Comparison of ENCODE assay signal across 17 cellular contexts in genomic region chr10:14748471-14748870, GRCh38. TPM values are rescaled to one million over a fixed set of nuclear protein-coding genes. Genes with fewer than 3 reads are reported as not detected.
DNase-seq lines count a peak whose midpoint lies in the region; FAIRE-seq and TF ChIP-seq lines count a peak whose summit lies in the region.
"Had no signal": no experiment of that assay in that cellular context is flagged by ENCODE, and none has a peak within 500 bp of the region (broad histone marks: within the 10 kb centered on the region; RNA-seq: fewer than 3 reads in every experiment).

No MANE protein-coding gene starts in this region.

- peaks cover 4% of the 10 kb centered on the region for H3K9me3 Mint-ChIP-seq in type B pancreatic cell

- peaks cover 4% of the 10 kb centered on the region for H3K36me3 Mint-ChIP-seq in type B pancreatic cell
- H3K36me3 Mint-ChIP-seq: CD4-positive, CD25-positive, alpha-beta regulatory T cell had no signal

- H3K4me3 ChIP-seq in muscle layer of duodenum (ENCODE audit: low read depth in 1 of 2, low read length in 2 of 2), result no peak overlapping the region
- H3K4me3 ChIP-seq: Peyer's patch, uterus had no signal

- no peak overlapping the region for H3K4me3 Mint-ChIP-seq in type B pancreatic cell
- H3K4me3 Mint-ChIP-seq: activated CD4-positive, alpha-beta T cell treated with anti-CD3 and anti-CD28 coated beads, Interleukin-2, amount 10 ng/mL, durations not matched to agents 24 days and 14 days; activated naive CD8-positive, alpha-beta T cell treated with anti-CD3 and anti-CD28 coated beads, Interleukin-2, amount 50 U/mL, for 24 hours; activated T-cell treated with anti-CD3 and anti-CD28 coated beads, Interleukin-2, amount 50 U/mL, for 72 hours; CD4-positive, CD25-positive, alpha-beta regulatory T cell had no signal

- H3K27ac Mint-ChIP-seq in type B pancreatic cell, result peak overlapping the region; percentile 34
- H3K27ac Mint-ChIP-seq: activated CD4-positive, alpha-beta T cell treated with anti-CD3 and anti-CD28 coated beads, Interleukin-2, amount 10 ng/mL, durations not matched to agents 24 days and 14 days; activated naive CD8-positive, alpha-beta T cell treated with anti-CD3 and anti-CD28 coated beads, Interleukin-2, amount 50 U/mL, for 24 hours; activated T-cell treated with anti-CD3 and anti-CD28 coated beads, Interleukin-2, amount 50 U/mL, for 72 hours; CD4-positive, CD25-positive, alpha-beta regulatory T cell had no signal

- H3K4me1 Mint-ChIP-seq in type B pancreatic cell (ENCODE audit: unreplicated experiment), result peaks cover 29% of the 10 kb centered on the region

- H3K9me3 ChIP-seq in muscle layer of duodenum (ENCODE audit: control insufficient read depth in 1 of 2, low read length in 2 of 2), result no peaks in the 10 kb centered on the region
- H3K9me3 ChIP-seq: Peyer's patch, uterus had no signal

- H3K4me1 ChIP-seq in muscle layer of duodenum (ENCODE audit: control insufficient read depth in 1 of 2, insufficient read depth in 2 of 2, low read length in 2 of 2), result peaks cover 16 to 28% of the 10 kb centered on the region in 2 donors
- H3K4me1 ChIP-seq: uterus had no signal

- H3K27me3 ChIP-seq in muscle layer of duodenum (ENCODE audit: low read depth, low read length), result no peaks in the 10 kb centered on the region
- H3K27me3 ChIP-seq: Peyer's patch, uterus had no signal

- H3K36me3 ChIP-seq in muscle layer of duodenum (ENCODE audit: control insufficient read depth in 1 of 2, insufficient read depth in 2 of 2, low read length in 2 of 2), result no peaks in the 10 kb centered on the region
- H3K36me3 ChIP-seq: Peyer's patch, uterus had no signal

- TF ChIP-seq CTCF in type B pancreatic cell (conservative IDR thresholded peaks at IDR 0.05), result no peak
- TF ChIP-seq CTCF in D721Med (IDR thresholded peaks at IDR 0.05; ENCODE audit: insufficient read depth, missing control alignments), result no peak

- no peaks in the 10 kb centered on the region for H3K27me3 Mint-ChIP-seq in type B pancreatic cell
- H3K27me3 Mint-ChIP-seq: activated naive CD8-positive, alpha-beta T cell treated with anti-CD3 and anti-CD28 coated beads, Interleukin-2, amount 50 U/mL, for 24 hours; CD4-positive, CD25-positive, alpha-beta regulatory T cell had no signal

- DNase-seq in M059J (ENCODE audit: low read depth), result peak; percentile 6
- peak; percentile 24 for DNase-seq in fibroblast of gingiva (ENCODE audit: low read depth)
- no peak for DNase-seq in type B pancreatic cell (ENCODE audit: extremely low spot score, unreplicated experiment)
- no peak for DNase-seq in DMS153 treated with DMSO at 0.1 percent for 48 hours (lab: John Stamatoyannopoulos, UW; ENCODE audit: unreplicated experiment)
- DNase-seq in UCSD-AML1 (lab: John Stamatoyannopoulos, UW; ENCODE audit: unreplicated experiment), result no peak
- DNase-seq in D721Med (ENCODE audit: insufficient read length, low spot score), result no peak
- DNase-seq: activated CD4-positive, alpha-beta T cell treated with anti-CD3 and anti-CD28 coated beads, Interleukin-2, amount 10 ng/mL, durations not matched to agents 24 days and 14 days; activated naive CD8-positive, alpha-beta T cell treated with anti-CD3 and anti-CD28 coated beads, Interleukin-2, amount 50 U/mL, for 24 hours; activated T-cell treated with anti-CD3 and anti-CD28 coated beads, Interleukin-2, amount 50 U/mL, for 72 hours; CD4-positive, CD25-positive, alpha-beta regulatory T cell; erythroblast; mesenchymal stem cell; NCI-H1105; NCI-H345; uterus had no signal

- H3K27ac ChIP-seq in muscle layer of duodenum (ENCODE audit: low read length), result peak overlapping the region; percentile 32

- FAIRE-seq in D721Med (lab: Jason Lieb, UNC), result no peak

RNA-seq across cellular contexts. Expression of gene FAM107B, which starts 26.2 kb away (rescaled TPM):
- 15.0 and 18.4 TPM in 2 replicates for total RNA-seq in M059J (2014; rRNA removed; shearing (Covaris generic))
- 46.7 and 50.9 TPM in 2 replicates for total RNA-seq in type B pancreatic cell (ENCODE audit: low replicate concordance)

Comparison
In these comparisons a context has a peak if more than half of its experiments do, and no peak if none do; other contexts are left out.
1. DNase-seq: peak in M059J (single experiment) and fibroblast of gingiva (single experiment); none in type B pancreatic cell (single experiment), DMS153 treated with DMSO at 0.1 percent for 48 hours (single experiment), UCSD-AML1 (single experiment) and D721Med (single experiment).